9 cellular contexts compared by ENCODE assay signal in genomic region chr15:59399465-59400102, GRCh38. TPM values are rescaled to one million over a fixed set of nuclear protein-coding genes. Genes with fewer than 3 reads are reported as not detected.
DNase-seq lines count a peak whose midpoint lies in the region; ATAC-seq and TF ChIP-seq lines count a peak whose summit lies in the region.
"Had no signal": no experiment of that assay in that cellular context is flagged by ENCODE, and none has a peak within 500 bp of the region (broad histone marks: within the 10 kb centered on the region; RNA-seq: fewer than 3 reads in every experiment).

No MANE protein-coding gene starts in this region.

- in situ Hi-C loops in GM13976 (cut with MboI; ENCODE audit: low sequenced_read_pairs, unreplicated experiment), result no loop called here

- ATAC-seq in GM21390 (IDR thresholded peaks at IDR 0.05; ENCODE audit: unreplicated experiment) (peak; percentile 81), HG03432 (IDR thresholded peaks at IDR 0.05; ENCODE audit: unreplicated experiment) (peak; percentile 85)
- ATAC-seq in effector memory CD8-positive, alpha-beta T cell (replicated peaks), result peak; percentile 46

- H3K36me3 Mint-ChIP-seq in effector memory CD8-positive, alpha-beta T cell (ENCODE audit: insufficient read depth), result no peaks in the 10 kb centered on the region

- H3K27ac Mint-ChIP-seq in effector memory CD8-positive, alpha-beta T cell, result peak overlapping the region in 1 of 2 donors; percentile 5

- peaks cover 37 to 50% of the 10 kb centered on the region in 2 donors for H3K27me3 Mint-ChIP-seq in effector memory CD8-positive, alpha-beta T cell

- peaks cover 0 to 2% of the 10 kb centered on the region in 2 donors for H3K4me1 Mint-ChIP-seq in effector memory CD8-positive, alpha-beta T cell (ENCODE audit: low read depth in 2 of 2)

- H3K9me3 Mint-ChIP-seq in effector memory CD8-positive, alpha-beta T cell, result no peaks in the 10 kb centered on the region

- no peak overlapping the region for H3K4me3 Mint-ChIP-seq in effector memory CD8-positive, alpha-beta T cell

- DNase-seq in GM13976 (ENCODE audit: low spot score) (peak; percentile 68), dermis blood vessel endothelial cell (no peak), NCI-H1694 (lab: John Stamatoyannopoulos, UW) (no peak), NCI-H345 (lab: John Stamatoyannopoulos, UW) (no peak)
- DNase-seq in effector memory CD8-positive, alpha-beta T cell, result no peak
- DNase-seq in effector CD8-positive, alpha-beta T cell (lab: John Stamatoyannopoulos, UW), result no peak
- DNase-seq: NCI-H2029 had no signal

- TF ChIP-seq CTCF in GM13976 (IDR thresholded peaks at IDR 0.05; ENCODE audit: borderline replicate concordance, control extremely low read depth, extremely low read depth, insufficient read depth, missing control alignments), result no peak

RNA-seq across cellular contexts. Expression of gene MYO1E, which starts 26.9 kb away (rescaled TPM):
- 142 and 226 TPM in 2 replicates for total RNA-seq in dermis blood vessel endothelial cell

RNA-seq across cellular contexts. Expression of gene FAM81A, which starts 38.4 kb away (rescaled TPM):
- total RNA-seq in dermis blood vessel endothelial cell, result 0.47 TPM in 1 of 2 replicates, not detected in the other
